ENCODE assay signal across 8 cellular contexts in the genomic region with DNA sequence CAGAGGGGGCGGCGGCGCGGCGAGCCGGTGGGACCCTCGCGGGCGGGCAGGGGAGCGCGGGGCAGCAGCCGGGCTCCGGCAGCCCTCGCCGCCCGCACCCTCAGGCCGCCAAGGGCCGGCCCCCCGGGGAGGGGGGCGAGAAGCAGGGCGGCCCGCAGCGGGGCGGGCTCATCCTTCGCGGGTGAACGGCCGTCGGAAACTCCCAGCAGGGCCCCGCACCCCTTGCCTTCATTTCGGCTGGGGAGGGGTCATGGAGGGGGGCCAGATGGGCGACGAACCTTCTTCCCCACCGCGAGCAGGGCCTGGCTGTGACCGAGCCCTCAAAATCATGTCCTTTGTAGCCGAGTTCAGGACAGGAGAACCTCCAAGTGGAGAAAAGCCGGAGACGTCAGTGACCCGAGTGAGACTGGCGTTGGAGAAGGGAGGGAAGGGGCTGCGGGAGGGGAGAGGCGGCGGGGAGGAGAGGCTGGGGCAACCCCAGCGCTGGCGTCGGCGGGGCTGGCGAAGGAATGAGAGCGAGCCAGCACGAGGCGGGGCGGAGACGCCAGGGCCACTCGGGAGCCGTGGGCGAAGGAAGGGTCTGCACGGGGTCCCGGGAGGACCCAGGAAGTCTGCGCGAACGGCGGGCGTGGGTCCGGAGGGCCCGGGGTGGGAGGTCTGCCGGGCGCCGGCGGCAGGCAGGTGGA. TPM values are rescaled to one million over a fixed set of nuclear protein-coding genes. Genes with fewer than 3 reads are reported as not detected.
A peak's percentile ranks its signal among the peaks of the same experiment; 100 is the strongest.
DNase-seq lines count a peak whose midpoint lies in the region; ATAC-seq and TF ChIP-seq lines count a peak whose summit lies in the region.

No MANE protein-coding gene starts in this region.

- H3K27ac ChIP-seq in OCI-LY1 (ENCODE audit: low read depth, low read length, poor library complexity, severe bottlenecking): peak overlapping the region; percentile 87

- peak overlapping the region; percentile 73 for H3K4me2 ChIP-seq in OCI-LY1 (ENCODE audit: low read length)

- H3K4me3 ChIP-seq in OCI-LY1 (ENCODE audit: low read depth, low read length, poor library complexity, severe bottlenecking): peak overlapping the region; percentile 70

- H3F3A ChIP-seq in OCI-LY1 (ENCODE audit: insufficient read depth, low read length): no peaks in the 10 kb centered on the region

- H4K20me1 ChIP-seq in OCI-LY1 (ENCODE audit: insufficient read depth, low read length): no peaks in the 10 kb centered on the region

- peaks cover 6% of the 10 kb centered on the region for H3K9me3 ChIP-seq in OCI-LY1 (ENCODE audit: low read length)

- H3K9me3 Mint-ChIP-seq in dendritic cell treated with granulocyte-macrophage colony-stimulating factor and Interleukin-4, amounts not matched to agents 40 ng/mL and 50 ng/mL, for 4 days: no peaks in the 10 kb centered on the region
- H3K9me3 Mint-ChIP-seq in natural killer cell treated with Interleukin-12 subunit alpha and Interleukin-12 subunit beta and Interleukin-15 and Interleukin-18, amount 100 ng/mL, for 72 hours: no peaks in the 10 kb centered on the region

- peaks cover 20% of the 10 kb centered on the region; the same call in 1 of the 2 replicates for H3K79me2 ChIP-seq in OCI-LY1 (ENCODE audit: insufficient read depth, low read length)

- peak overlapping the region; percentile 70 for H3K9ac ChIP-seq in OCI-LY1 (ENCODE audit: low read length)

- H2AFZ ChIP-seq in OCI-LY1 (ENCODE audit: low read length): no peak overlapping the region

- peak overlapping the region; percentile 67 for H3K4me3 Mint-ChIP-seq in dendritic cell treated with granulocyte-macrophage colony-stimulating factor and Interleukin-4, amounts not matched to agents 40 ng/mL and 50 ng/mL, for 4 days
- peak overlapping the region; percentile 66 for H3K4me3 Mint-ChIP-seq in natural killer cell treated with Interleukin-12 subunit alpha and Interleukin-12 subunit beta and Interleukin-15 and Interleukin-18, amount 100 ng/mL, for 72 hours

- peaks cover 53% of the 10 kb centered on the region for H3K4me1 Mint-ChIP-seq in dendritic cell treated with granulocyte-macrophage colony-stimulating factor and Interleukin-4, amounts not matched to agents 40 ng/mL and 50 ng/mL, for 4 days (ENCODE audit: low read depth)
- H3K4me1 Mint-ChIP-seq in natural killer cell treated with Interleukin-12 subunit alpha and Interleukin-12 subunit beta and Interleukin-15 and Interleukin-18, amount 100 ng/mL, for 72 hours (ENCODE audit: low read depth in 2 of 2): peaks cover 37 to 47% of the 10 kb centered on the region in 2 donors

- peaks cover 72% of the 10 kb centered on the region for H3K27me3 Mint-ChIP-seq in dendritic cell treated with granulocyte-macrophage colony-stimulating factor and Interleukin-4, amounts not matched to agents 40 ng/mL and 50 ng/mL, for 4 days
- H3K27me3 Mint-ChIP-seq in natural killer cell treated with Interleukin-12 subunit alpha and Interleukin-12 subunit beta and Interleukin-15 and Interleukin-18, amount 100 ng/mL, for 72 hours: peaks cover 39 to 58% of the 10 kb centered on the region in 2 donors

- H3K27me3 ChIP-seq in OCI-LY1 (ENCODE audit: insufficient read depth, low read length): no peaks in the 10 kb centered on the region

- H3K36me3 ChIP-seq in OCI-LY1 (ENCODE audit: insufficient read depth, low read length): peaks cover 25% of the 10 kb centered on the region

- intact Hi-C loops in dendritic cell treated with granulocyte-macrophage colony-stimulating factor and Interleukin-4, amounts not matched to agents 40 ng/mL and 50 ng/mL, for 4 days (cut with micrococcal nuclease): no loop called here

- H3K27ac Mint-ChIP-seq in dendritic cell treated with granulocyte-macrophage colony-stimulating factor and Interleukin-4, amounts not matched to agents 40 ng/mL and 50 ng/mL, for 4 days: no peak overlapping the region
- H3K27ac Mint-ChIP-seq in natural killer cell treated with Interleukin-12 subunit alpha and Interleukin-12 subunit beta and Interleukin-15 and Interleukin-18, amount 100 ng/mL, for 72 hours: no peak overlapping the region

- H3K4me1 ChIP-seq in OCI-LY1 (ENCODE audit: insufficient read depth, low read length, severe bottlenecking): peaks cover 72% of the 10 kb centered on the region

- no peak for TF ChIP-seq CTCF in OCI-LY1 (IDR thresholded peaks at IDR 0.05; ENCODE audit: low read length)

- DNase-seq in NCI-H510A treated with DMSO at 0.1 percent for 48 hours (lab: John Stamatoyannopoulos, UW) (peak; percentile 9), NCI-H510A (lab: John Stamatoyannopoulos, UW) (no peak), iPS-NIHi7 (ENCODE audit: extremely low spot score) (no peak), superior temporal gyrus (ENCODE audit: extremely low spot score) (no peak)
- DNase-seq in natural killer cell treated with Interleukin-12 subunit alpha and Interleukin-12 subunit beta and Interleukin-15 and Interleukin-18, amount 100 ng/mL, for 72 hours (ENCODE audit: low spot score): no peak

- H3K36me3 Mint-ChIP-seq in dendritic cell treated with granulocyte-macrophage colony-stimulating factor and Interleukin-4, amounts not matched to agents 40 ng/mL and 50 ng/mL, for 4 days (ENCODE audit: low read depth): no peaks in the 10 kb centered on the region
- H3K36me3 Mint-ChIP-seq in natural killer cell treated with Interleukin-12 subunit alpha and Interleukin-12 subunit beta and Interleukin-15 and Interleukin-18, amount 100 ng/mL, for 72 hours: peaks cover 9% of the 10 kb centered on the region

- no peak for ATAC-seq in natural killer cell treated with Interleukin-12 subunit alpha and Interleukin-12 subunit beta and Interleukin-15 and Interleukin-18, amount 100 ng/mL, for 72 hours
- ATAC-seq in HG03457 (IDR thresholded peaks at IDR 0.05; ENCODE audit: unreplicated experiment): no peak

- no peaks in the 10 kb centered on the region for H3K9me2 ChIP-seq in OCI-LY1 (ENCODE audit: low read depth, low read length)

RNA-seq across cellular contexts. Expression of gene FOXC1, which starts 0.6 kb away (rescaled TPM):
- under 1 TPM; 0.36 to 0.57 TPM for total RNA-seq in natural killer cell treated with Interleukin-12 subunit alpha and Interleukin-12 subunit beta and Interleukin-15 and Interleukin-18, amount 100 ng/mL, for 72 hours
